17 cellular contexts compared by ENCODE assay signal in the genomic region with DNA sequence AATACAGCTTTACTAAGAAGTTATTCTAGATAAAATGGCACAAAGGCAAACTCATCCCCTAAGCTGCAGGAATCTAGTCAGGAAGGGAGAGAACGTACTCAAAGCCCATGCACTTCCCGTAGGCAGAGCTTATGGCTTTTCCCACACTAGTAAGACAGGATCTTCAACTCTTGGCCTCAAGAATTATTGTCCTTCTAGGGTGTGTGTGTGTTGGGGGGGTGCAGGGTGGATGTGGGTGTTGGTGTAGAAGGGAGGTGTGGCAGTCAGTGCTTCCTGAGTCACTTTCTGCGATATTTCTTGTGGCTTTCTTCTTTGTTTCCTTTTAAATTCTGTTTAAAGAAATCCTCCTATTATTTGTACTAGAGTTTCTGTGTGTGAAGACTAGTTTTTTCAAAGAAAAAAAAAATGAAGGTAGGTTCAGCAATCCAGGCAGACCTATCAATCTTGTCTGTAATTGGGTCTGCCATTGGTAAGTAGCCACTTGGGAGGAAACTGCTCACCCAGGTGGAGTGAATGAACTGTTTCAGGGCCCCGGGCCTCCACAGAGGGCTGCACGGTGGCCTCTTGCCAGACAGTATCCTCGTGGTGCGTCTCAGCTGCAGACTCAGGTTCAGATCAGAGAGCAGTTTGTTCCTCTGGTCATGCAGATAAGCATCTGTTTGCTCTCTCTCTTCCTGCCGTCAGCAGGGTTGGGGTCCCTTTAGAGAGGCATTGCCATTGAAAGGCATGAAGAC.
DNase-seq lines count a peak whose midpoint lies in the region; ATAC-seq, FAIRE-seq and TF ChIP-seq lines count a peak whose summit lies in the region.
"Had no signal": no experiment of that assay in that cellular context is flagged by ENCODE, and none has a peak within 500 bp of the region (broad histone marks: within the 10 kb centered on the region; RNA-seq: fewer than 3 reads in every experiment).

No MANE protein-coding gene starts in this region.

- no peaks in the 10 kb centered on the region for H3K36me3 Mint-ChIP-seq in endodermal cell (ENCODE audit: low read depth)
- H3K36me3 Mint-ChIP-seq: WTC11 had no signal

- H3K27me3 ChIP-seq in prostate gland (replicated peaks; ENCODE audit: insufficient read depth) = peaks cover under 1% of the 10 kb centered on the region
- H3K27me3 ChIP-seq in right lobe of liver = no peaks in the 10 kb centered on the region
- peaks cover 0 to 3% of the 10 kb centered on the region in 2 experiments; a peak in 2 of 5 replicates for H3K27me3 ChIP-seq in HepG2 (ENCODE audit: control insufficient read depth in 1 of 2, insufficient read depth in 2 of 2, low read length in 2 of 2)
- H3K27me3 ChIP-seq in endodermal cell (ENCODE audit: control insufficient read depth, insufficient read depth, low read length, poor library complexity, severe bottlenecking) = no peaks in the 10 kb centered on the region
- H3K27me3 ChIP-seq: BLaER1 treated with 17β-estradiol and CSF1 and Interleukin-3, amounts not matched to agents 10 nM and 100 nM; dorsolateral prefrontal cortex; suprapubic skin had no signal

- no peak overlapping the region for H2AFZ ChIP-seq in HepG2 (ENCODE audit: low read length)

- no peak overlapping the region for H3K27ac ChIP-seq in RWPE1
- H3K27ac ChIP-seq in prostate gland = peak overlapping the region; percentile 72
- no peak overlapping the region for H3K27ac ChIP-seq in right lobe of liver
- H3K27ac ChIP-seq in HepG2 (ENCODE audit: extremely low read length, insufficient read depth, low read length) = no peak overlapping the region
- no peak overlapping the region for H3K27ac ChIP-seq in endodermal cell (ENCODE audit: low read depth, low read length)
- H3K27ac ChIP-seq: 22Rv1; BLaER1 treated with 17β-estradiol and CSF1 and Interleukin-3, amounts not matched to agents 10 nM and 100 nM; dorsolateral prefrontal cortex; suprapubic skin had no signal

- no peaks in the 10 kb centered on the region for H3K9me3 Mint-ChIP-seq in endodermal cell
- H3K9me3 Mint-ChIP-seq: WTC11 had no signal

- TF ChIP-seq POLR2A in prostate gland (IDR thresholded peaks at IDR 0.05) = no peak
- no peak for TF ChIP-seq POLR2A in right lobe of liver (IDR thresholded peaks at IDR 0.05)
- no peak for TF ChIP-seq POLR2A in HepG2 (IDR thresholded peaks at IDR 0.05; ENCODE audit: insufficient read depth in 1 of 2, low read depth in 2 of 2, low read length in 2 of 2)

- TF ChIP-seq EP300 in HepG2 (IDR thresholded peaks at IDR 0.05; ENCODE audit: low read depth in 2 of 2, low read length in 2 of 2) (no peak), HepG2 (CRISPR knock-in tag; IDR thresholded peaks at IDR 0.05; ENCODE audit: borderline replicate concordance) (no peak)

- no peak overlapping the region for H3K4me3 Mint-ChIP-seq in endodermal cell
- H3K4me3 Mint-ChIP-seq: WTC11 had no signal

- H3K9ac ChIP-seq in HepG2 (ENCODE audit: insufficient read depth, low read depth, low read length) (no peak overlapping the region), endodermal cell (ENCODE audit: extremely low read depth, low read length, poor library complexity, severe bottlenecking) (no peak overlapping the region)
- H3K9ac ChIP-seq: BLaER1 treated with 17β-estradiol and CSF1 and Interleukin-3, amounts not matched to agents 10 nM and 100 nM had no signal

- CTCF ChIA-PET in RWPE1 (lab: Yijun Ruan, JAX) = interaction anchor here (0.7 kb wide), 1 partner anchor 42 kb away, joined by 4 read pairs; no protein-coding TSS in a partner anchor
- CTCF ChIA-PET in HepG2 (lab: Yijun Ruan, JAX; ENCODE audit: low intra/inter-chr PET ratio, low total read pairs) = no interaction called here

- DNase-seq in SIG-M5 treated with dmso at 0.1 percent for 504 hours (lab: John Stamatoyannopoulos, UW; ENCODE audit: unreplicated experiment) = peak; percentile 30
- DNase-seq in SIG-M5 (lab: John Stamatoyannopoulos, UW) = no peak
- peak; percentile 14 for DNase-seq in RWPE1 (ENCODE audit: low spot score)
- peak; percentile 16 for DNase-seq in iPS-NIHi11 (ENCODE audit: low spot score)
- DNase-seq in prostate gland (ENCODE audit: low spot score) = peak; percentile 80
- no peak for DNase-seq in right lobe of liver
- no peak for DNase-seq in HepG2 (ENCODE audit: low spot score)
- no peak for DNase-seq in endodermal cell
- DNase-seq: DMS53; dorsolateral prefrontal cortex; NCI-H1694 treated with DMSO at 0.1 percent for 48 hours; stimulated activated CD4-positive, alpha-beta T cell treated with anti-CD3 and anti-CD28 coated beads, Interleukin-2, amount 100 ng/mL, for 48 hours; SW 1271 had no signal

- POLR2A ChIA-PET in RWPE1 (lab: Yijun Ruan, JAX; ENCODE audit: low non-redundant PET) = no interaction called here
- POLR2A ChIA-PET in HepG2 (lab: Yijun Ruan, JAX) = no interaction called here

- no peak for FAIRE-seq in HepG2 (lab: Jason Lieb, UNC)

- intact Hi-C loops in prostate gland (cut with DNase I) (no loop called here), right lobe of liver (cut with DNase I) (no loop called here), HepG2 (cut with micrococcal nuclease; ENCODE audit: unreplicated experiment) (no loop called here)

- H3K9me3 ChIP-seq in prostate gland = no peaks in the 10 kb centered on the region
- no peaks in the 10 kb centered on the region for H3K9me3 ChIP-seq in right lobe of liver
- no peaks in the 10 kb centered on the region for H3K9me3 ChIP-seq in HepG2 (ENCODE audit: low read length)
- H3K9me3 ChIP-seq in endodermal cell (ENCODE audit: control insufficient read depth, low read length) = no peaks in the 10 kb centered on the region
- H3K9me3 ChIP-seq: BLaER1 treated with 17β-estradiol and CSF1 and Interleukin-3, amounts not matched to agents 10 nM and 100 nM; suprapubic skin had no signal

- no peaks in the 10 kb centered on the region for H3K36me3 ChIP-seq in prostate gland
- H3K36me3 ChIP-seq in right lobe of liver = no peaks in the 10 kb centered on the region
- no peaks in the 10 kb centered on the region for H3K36me3 ChIP-seq in HepG2 (replicated peaks in 1 of 2; ENCODE audit: control insufficient read depth in 1 of 2, insufficient read depth in 2 of 2, low read length in 2 of 2)
- no peaks in the 10 kb centered on the region for H3K36me3 ChIP-seq in endodermal cell (ENCODE audit: control insufficient read depth, insufficient read depth, low read length)
- H3K36me3 ChIP-seq: BLaER1 treated with 17β-estradiol and CSF1 and Interleukin-3, amounts not matched to agents 10 nM and 100 nM; suprapubic skin had no signal

- H3K79me2 ChIP-seq in HepG2 (ENCODE audit: insufficient read depth, low read length) = no peaks in the 10 kb centered on the region

- in situ Hi-C loops in HepG2 (cut with HindIII; ENCODE audit: extremely low pct_ligation_motif_present, low pct_unique_long_range_greater_than_20kb) = no loop called here

- no peak overlapping the region for H3K4me2 ChIP-seq in HepG2 (ENCODE audit: low read depth, low read length)

- peaks cover 4% of the 10 kb centered on the region for H3K27me3 Mint-ChIP-seq in endodermal cell (ENCODE audit: insufficient read depth)

- H3K4me1 Mint-ChIP-seq in endodermal cell = no peaks in the 10 kb centered on the region
- H3K4me1 Mint-ChIP-seq: WTC11 had no signal

- no peak for ATAC-seq in right lobe of liver
- no peak for ATAC-seq in HepG2
- ATAC-seq: WTC11 had no signal

- no peaks in the 10 kb centered on the region for H4K20me1 ChIP-seq in HepG2 (ENCODE audit: insufficient read depth, low read length)
- H4K20me1 ChIP-seq: BLaER1 treated with 17β-estradiol and CSF1 and Interleukin-3, amounts not matched to agents 10 nM and 100 nM had no signal

- BruUV-seq in HepG2 (replicated peaks; lab: Mats Ljungman, UMichigan) = no TSS peak

- H3K4me3 ChIP-seq in prostate gland = no peak overlapping the region
- no peak overlapping the region for H3K4me3 ChIP-seq in right lobe of liver
- no peak overlapping the region for H3K4me3 ChIP-seq in HepG2 (replicated peaks in 1 of 3; ENCODE audit: insufficient read depth in 1 of 3, low read depth in 2 of 3, low read length in 3 of 3)
- no peak overlapping the region for H3K4me3 ChIP-seq in endodermal cell (ENCODE audit: low read length)
- H3K4me3 ChIP-seq: BLaER1 treated with 17β-estradiol and CSF1 and Interleukin-3, amounts not matched to agents 10 nM and 100 nM; dorsolateral prefrontal cortex; suprapubic skin had no signal

- WGBS in prostate gland = 14% methylated on average over 8 of the region's 8 CpGs
- 35% methylated on average over 8 of the region's 8 CpGs for WGBS in right lobe of liver (ENCODE audit: insufficient coverage, low coverage, low lambda C conversion rate, missing lambda C conversion rate)
- 26% methylated on average over 8 of the region's 8 CpGs for whole genome bisulfite sequencing in HepG2 (ENCODE audit: low lambda C conversion rate)
- WGBS in endodermal cell (ENCODE audit: insufficient coverage in 1 of 2, insufficient read length in 1 of 2), 2 experiments = 69 to 80% methylated on average over 4 to 8 of the region's 8 CpGs

- no peak for TF ChIP-seq RAD21 in HepG2 (CRISPR knock-in tag; IDR thresholded peaks at IDR 0.05)

- peaks cover 5% of the 10 kb centered on the region for H3K4me1 ChIP-seq in prostate gland (replicated peaks)
- no peaks in the 10 kb centered on the region for H3K4me1 ChIP-seq in right lobe of liver
- H3K4me1 ChIP-seq in HepG2 (ENCODE audit: insufficient read depth, low read length) = no peaks in the 10 kb centered on the region
- no peaks in the 10 kb centered on the region for H3K4me1 ChIP-seq in endodermal cell (ENCODE audit: control insufficient read depth, insufficient read depth, low read length)

- no peak for TF ChIP-seq CTCF in RWPE1 (conservative IDR thresholded peaks at IDR 0.05; ENCODE audit: low read depth)
- TF ChIP-seq CTCF in prostate gland (IDR thresholded peaks at IDR 0.05) = no peak
- TF ChIP-seq CTCF in right lobe of liver (IDR thresholded peaks at IDR 0.05) = no peak
- TF ChIP-seq CTCF in HepG2 (CRISPR knock-in tag; IDR thresholded peaks at IDR 0.05) = no peak
- no peak for TF ChIP-seq CTCF in endodermal cell (conservative IDR thresholded peaks at IDR 0.05)

- no peak overlapping the region for H3K27ac Mint-ChIP-seq in endodermal cell
- H3K27ac Mint-ChIP-seq: WTC11 had no signal

TF ChIP-seq in HepG2, 621 proteins besides CTCF, POLR2A, EP300 and RAD21 (continues in another document):
- no peak for TF ChIP-seq POLR2AphosphoS2 (IDR thresholded peaks at IDR 0.05; ENCODE audit: low read depth, low read length)
- TF ChIP-seq PHB2 (IDR thresholded peaks at IDR 0.05; ENCODE audit: partially characterized antibody) = no peak
- TF ChIP-seq, protein P1, sequence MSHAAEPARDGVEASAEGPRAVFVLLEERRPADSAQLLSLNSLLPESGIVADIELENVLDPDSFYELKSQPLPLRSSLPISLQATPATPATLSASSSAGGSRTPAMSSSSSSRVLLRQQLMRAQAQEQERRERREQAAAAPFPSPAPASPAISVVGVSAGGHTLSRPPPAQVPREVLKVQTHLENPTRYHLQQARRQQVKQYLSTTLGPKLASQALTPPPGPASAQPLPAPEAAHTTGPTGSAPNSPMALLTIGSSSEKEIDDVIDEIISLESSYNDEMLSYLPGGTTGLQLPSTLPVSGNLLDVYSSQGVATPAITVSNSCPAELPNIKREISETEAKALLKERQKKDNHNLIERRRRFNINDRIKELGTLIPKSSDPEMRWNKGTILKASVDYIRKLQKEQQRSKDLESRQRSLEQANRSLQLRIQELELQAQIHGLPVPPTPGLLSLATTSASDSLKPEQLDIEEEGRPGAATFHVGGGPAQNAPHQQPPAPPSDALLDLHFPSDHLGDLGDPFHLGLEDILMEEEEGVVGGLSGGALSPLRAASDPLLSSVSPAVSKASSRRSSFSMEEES (CRISPR knock-in tag; IDR thresholded peaks at IDR 0.05) = no peak

Comparison
In these comparisons a context has a peak if more than half of its experiments do, and no peak if none do; other contexts are left out.
1. DNase-seq: peak in SIG-M5 treated with dmso at 0.1 percent for 504 hours (single experiment), RWPE1 (single experiment), iPS-NIHi11 (single experiment) and prostate gland (single experiment); none in SIG-M5 (single experiment), right lobe of liver (0 of 3), HepG2 (single experiment) and endodermal cell (single experiment).
2. H3K27ac ChIP-seq: peak in prostate gland (2 of 2); none in RWPE1 (single experiment), right lobe of liver (0 of 3), HepG2 (single experiment) and endodermal cell (single experiment).